ENCODE assay signal across 12 cellular contexts in the genomic region with DNA sequence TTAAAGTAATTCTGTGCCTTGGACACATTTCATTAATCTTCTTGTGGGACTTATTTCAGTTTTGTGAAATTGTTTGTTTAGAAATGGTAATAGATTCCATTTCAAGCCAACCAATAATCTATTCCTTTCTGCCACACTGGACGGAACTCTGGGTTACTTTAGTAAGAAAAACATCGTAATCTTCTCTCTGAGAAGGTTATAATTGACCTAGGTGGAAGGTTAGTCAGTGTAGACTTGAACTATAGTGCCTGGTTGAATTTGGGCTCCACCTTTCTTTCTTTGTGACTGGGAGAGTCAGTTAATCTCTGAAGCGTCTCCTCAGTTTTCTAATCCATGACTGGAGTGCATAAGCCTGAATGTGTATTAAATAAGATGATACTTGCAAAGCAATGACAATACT.
A peak's percentile ranks its signal among the peaks of the same experiment; 100 is the strongest.
DNase-seq lines count a peak whose midpoint lies in the region; ATAC-seq lines count a peak whose summit lies in the region.
"Had no signal": no experiment of that assay in that cellular context is flagged by ENCODE, and none has a peak within 500 bp of the region (broad histone marks: within the 10 kb centered on the region; RNA-seq: fewer than 3 reads in every experiment).

No MANE protein-coding gene starts in this region.

- peaks cover 2% of the 10 kb centered on the region for H3K9me3 Mint-ChIP-seq in activated naive CD8-positive, alpha-beta T cell treated with anti-CD3 and anti-CD28 coated beads for 36 hours

- in situ Hi-C loops in ACHN (cut with HindIII; ENCODE audit: low pct_ligation_motif_present, low pct_unique_long_range_greater_than_20kb, low sequenced_read_pairs) = no loop called here

- DNase-seq in activated naive CD8-positive, alpha-beta T cell treated with anti-CD3 and anti-CD28 coated beads for 36 hours = no peak
- DNase-seq in ecto neural progenitor cell (ENCODE audit: low spot score) = no peak
- DNase-seq in ACHN = no peak
- no peak for DNase-seq in dermis blood vessel endothelial cell
- DNase-seq in UCSD-AML1 (lab: John Stamatoyannopoulos, UW; ENCODE audit: unreplicated experiment) = no peak
- DNase-seq: central memory CD4-positive, alpha-beta T cell; NCI-H2227 treated with DMSO at 0.1 percent for 48 hours had no signal

- H3K4me3 Mint-ChIP-seq in activated naive CD8-positive, alpha-beta T cell treated with anti-CD3 and anti-CD28 coated beads for 36 hours = no peak overlapping the region

- H3K27ac Mint-ChIP-seq in activated naive CD8-positive, alpha-beta T cell treated with anti-CD3 and anti-CD28 coated beads for 36 hours = peak overlapping the region; percentile 82

- ATAC-seq in GM18861 (IDR thresholded peaks at IDR 0.05; ENCODE audit: unreplicated experiment) = peak; percentile 10
- peak; percentile 9 for ATAC-seq in GM21423 (IDR thresholded peaks at IDR 0.05; ENCODE audit: unreplicated experiment)
- ATAC-seq in HG03066 (IDR thresholded peaks at IDR 0.05; ENCODE audit: low read depth, unreplicated experiment) = peak; percentile 4
- ATAC-seq: K562, left colon had no signal

- H3K36me3 Mint-ChIP-seq in activated naive CD8-positive, alpha-beta T cell treated with anti-CD3 and anti-CD28 coated beads for 36 hours = no peaks in the 10 kb centered on the region

- H3K27me3 Mint-ChIP-seq in activated naive CD8-positive, alpha-beta T cell treated with anti-CD3 and anti-CD28 coated beads for 36 hours = peaks cover 17% of the 10 kb centered on the region

- H3K4me1 Mint-ChIP-seq in activated naive CD8-positive, alpha-beta T cell treated with anti-CD3 and anti-CD28 coated beads for 36 hours = peaks cover 18% of the 10 kb centered on the region
